ENCODE assay signal across 14 cellular contexts in genomic region chr9:97958812-97959511, GRCh38. TPM values are rescaled to one million over a fixed set of nuclear protein-coding genes. Genes with fewer than 3 reads are reported as not detected.
A peak's percentile ranks its signal among the peaks of the same experiment; 100 is the strongest.
DNase-seq lines count a peak whose midpoint lies in the region; TF ChIP-seq lines count a peak whose summit lies in the region.
"Had no signal": no experiment of that assay in that cellular context is flagged by ENCODE, and none has a peak within 500 bp of the region (broad histone marks: within the 10 kb centered on the region; RNA-seq: fewer than 3 reads in every experiment).

No MANE protein-coding gene starts in this region.

- H2BK12ac ChIP-seq in H9 (ENCODE audit: insufficient read length, low read depth, low read length) = no peak overlapping the region

- no peak overlapping the region for H3K27ac Mint-ChIP-seq in H9
- H3K27ac Mint-ChIP-seq: activated B cell treated with CpG ODN at 0.5 μM for 24 hours; activated T-helper 2 cell treated with anti-CD3 and anti-CD28 coated beads, Interferon-gamma antibody, Interleukin-2, Interleukin-4, amounts not matched to agents 10 μg/mL and 5 μg/mL and 100 μg/mL, durations not matched to agents 14 hours and 24 hours and 36 hours; dendritic cell treated with granulocyte-macrophage colony-stimulating factor and Interleukin-4, amounts not matched to agents 40 ng/mL and 50 ng/mL, for 4 days had no signal

- no peak overlapping the region for H3K18ac ChIP-seq in H9 (ENCODE audit: insufficient read length, low read depth, low read length)

- TF ChIP-seq CTCF in H9 (conservative IDR thresholded peaks at IDR 0.05) = no peak

- H3K4me1 Mint-ChIP-seq in H9 = no peaks in the 10 kb centered on the region
- H3K4me1 Mint-ChIP-seq: activated B cell treated with CpG ODN at 0.5 μM for 24 hours had no signal

- H2AK5ac ChIP-seq in H9 (ENCODE audit: insufficient read length, low read length) = no peak overlapping the region

- no peaks in the 10 kb centered on the region for H3K9me3 Mint-ChIP-seq in H9
- H3K9me3 Mint-ChIP-seq: activated B cell treated with CpG ODN at 0.5 μM for 24 hours; activated T-helper 2 cell treated with anti-CD3 and anti-CD28 coated beads, Interferon-gamma antibody, Interleukin-2, Interleukin-4, amounts not matched to agents 10 μg/mL and 5 μg/mL and 100 μg/mL, durations not matched to agents 14 hours and 24 hours and 36 hours; dendritic cell treated with granulocyte-macrophage colony-stimulating factor and Interleukin-4, amounts not matched to agents 40 ng/mL and 50 ng/mL, for 4 days had no signal

- DNase-seq in activated CD4-positive, alpha-beta T cell treated with anti-CD3 and anti-CD28 coated beads for 48 hours = peak; percentile 9
- no peak for DNase-seq in activated CD4-positive, alpha-beta T cell treated with anti-CD3 and anti-CD28 coated beads for 4 hours
- DNase-seq in OCI-M1 (lab: John Stamatoyannopoulos, UW) (peak; percentile 11), erythroblast (lab: John Stamatoyannopoulos, UW) (peak; percentile 60 to 74), renal cortical epithelial cell (ENCODE audit: low read depth) (peak; percentile 51), SW480 (ENCODE audit: low spot score) (no peak), H9 (no peak)
- DNase-seq in effector CD8-positive, alpha-beta T cell (lab: John Stamatoyannopoulos, UW) = no peak
- DNase-seq: activated B cell treated with CpG ODN at 0.5 μM for 24 hours, NCI-H1092, NCI-H526 had no signal

- no peak overlapping the region for H4K5ac ChIP-seq in H9 (ENCODE audit: insufficient read length, low read depth, low read length)

- H3K4me2 ChIP-seq in H9 (ENCODE audit: insufficient read depth, insufficient read length, low read length) = no peak overlapping the region

- no peak overlapping the region for H3K23ac ChIP-seq in H9 (ENCODE audit: insufficient read length, low read depth, low read length)

- H3T11ph ChIP-seq in H9 (ENCODE audit: low read length) = no peak overlapping the region

- no peak overlapping the region for H2AFZ ChIP-seq in H9 (ENCODE audit: low read length)

- no peaks in the 10 kb centered on the region for H3K23me2 ChIP-seq in H9 (ENCODE audit: insufficient read length, low read depth, low read length, poor library complexity, severe bottlenecking)

- no peaks in the 10 kb centered on the region for H3K79me2 ChIP-seq in H9 (ENCODE audit: insufficient read depth, low read length)

- H3K4ac ChIP-seq in H9 (ENCODE audit: low read depth, low read length) = no peak overlapping the region

- no peaks in the 10 kb centered on the region for H4K20me1 ChIP-seq in H9 (ENCODE audit: control insufficient read depth, insufficient read depth, insufficient read length)

- whole genome bisulfite sequencing in H9 (ENCODE audit: extremely low coverage, insufficient read length, low lambda C conversion rate) = no CpG with 5 or more reads among the region's 5 CpGs

- no peak overlapping the region for H2BK120ac ChIP-seq in H9 (ENCODE audit: low read depth, low read length, poor library complexity, severe bottlenecking)

- H2BK15ac ChIP-seq in H9 (ENCODE audit: low read depth, low read length) = no peak overlapping the region

- no peak overlapping the region for H3K27ac ChIP-seq in H9 (ENCODE audit: insufficient read length, low read depth, low read length)

- H4K8ac ChIP-seq in H9 (replicated peaks; ENCODE audit: insufficient read length, low read depth, low read length) = no peak overlapping the region

- no peaks in the 10 kb centered on the region for H3K9me3 ChIP-seq in H9 (ENCODE audit: control insufficient read depth, low read depth, low read length)

- H2BK20ac ChIP-seq in H9 (ENCODE audit: low read depth, low read length, poor library complexity, severe bottlenecking) = no peak overlapping the region

- no peak overlapping the region for H3K56ac ChIP-seq in H9 (ENCODE audit: insufficient read length, low read depth, low read length)

- no peaks in the 10 kb centered on the region for H3K79me1 ChIP-seq in H9 (ENCODE audit: insufficient read depth, low read depth, low read length, poor library complexity, severe bottlenecking)

- no peak overlapping the region for H3K4me3 Mint-ChIP-seq in H9
- H3K4me3 Mint-ChIP-seq: activated B cell treated with CpG ODN at 0.5 μM for 24 hours; dendritic cell treated with granulocyte-macrophage colony-stimulating factor and Interleukin-4, amounts not matched to agents 40 ng/mL and 50 ng/mL, for 4 days had no signal

- TF ChIP-seq POLR2A in erythroblast (IDR thresholded peaks at IDR 0.05; ENCODE audit: low read length) = no peak

- no peaks in the 10 kb centered on the region for H3K36me3 Mint-ChIP-seq in H9 (ENCODE audit: insufficient read depth in 1 of 3, low read depth in 3 of 3)

- peaks cover 49% of the 10 kb centered on the region for H3K27me3 Mint-ChIP-seq in H9 (ENCODE audit: low read depth)
- H3K27me3 Mint-ChIP-seq: activated B cell treated with CpG ODN at 0.5 μM for 24 hours; dendritic cell treated with granulocyte-macrophage colony-stimulating factor and Interleukin-4, amounts not matched to agents 40 ng/mL and 50 ng/mL, for 4 days had no signal

- no peaks in the 10 kb centered on the region for H3K4me1 ChIP-seq in H9 (ENCODE audit: insufficient read depth, low read length)

- no peaks in the 10 kb centered on the region for H3K27me3 ChIP-seq in H9 (ENCODE audit: insufficient read depth, low read length)

- H4K91ac ChIP-seq in H9 (ENCODE audit: insufficient read length, low read depth, low read length) = no peak overlapping the region

- H3K9ac ChIP-seq in H9 (ENCODE audit: extremely low read depth, insufficient read length, low read length) = no peak overlapping the region

- H3K14ac ChIP-seq in H9 (ENCODE audit: insufficient read depth, low read length) = no peak overlapping the region

- H2BK5ac ChIP-seq in H9 (ENCODE audit: insufficient read length, low read length) = no peak overlapping the region

RNA-seq across cellular contexts. Expression of gene HEMGN, which starts 21.0 kb away (rescaled TPM):
- not detected in 2 replicates for total RNA-seq in renal cortical epithelial cell
- total RNA-seq in H9 (2021) = not detected in 2 replicates
- total RNA-seq: A172 had no signal

RNA-seq across cellular contexts. Expression of gene ANP32B, which starts 24.2 kb away (rescaled TPM):
- 4.2 and 19.1 TPM in 2 replicates for total RNA-seq in renal cortical epithelial cell
- 91.6 and 100.0 TPM in 2 replicates for total RNA-seq in H9 (2021)

RNA-seq across cellular contexts. Expression of gene TRMO, which starts 36.7 kb away (rescaled TPM):
- total RNA-seq in renal cortical epithelial cell (22.9 and 31.3 TPM in 2 replicates), H9 (2021) (8.0 and 8.6 TPM in 2 replicates)

Comparison
In these comparisons a context has a peak if more than half of its experiments do, and no peak if none do; other contexts are left out.
1. DNase-seq: peak in activated CD4-positive, alpha-beta T cell treated with anti-CD3 and anti-CD28 coated beads for 48 hours (single experiment), OCI-M1 (single experiment), erythroblast (2 of 2) and renal cortical epithelial cell (single experiment); none in activated CD4-positive, alpha-beta T cell treated with anti-CD3 and anti-CD28 coated beads for 4 hours (0 of 2), effector CD8-positive, alpha-beta T cell (single experiment), SW480 (single experiment) and H9 (single experiment).